8 cellular contexts compared by ENCODE assay signal in genomic region chr4:106315968-106316772, GRCh38. TPM values are rescaled to one million over a fixed set of nuclear protein-coding genes. Genes with fewer than 3 reads are reported as not detected.
DNase-seq lines count a peak whose midpoint lies in the region; ATAC-seq and TF ChIP-seq lines count a peak whose summit lies in the region.

Gene AIMP1, plus strand, starts transcription at chr4:106316550. Its CDS starts 8,460 bp downstream, at chr4:106325010.
Gene TBCK, minus strand, starts transcription at chr4:106316209. Its CDS starts 7,249 bp downstream, at chr4:106308960.

- H3K27ac ChIP-seq in suprapubic skin: peak within 1 kb of the TSS; percentile 98

- CTCF ChIA-PET in activated naive CD4-positive, alpha-beta T cell treated with anti-CD3 and anti-CD28 coated beads, Interleukin-2, amount 10 ng/mL, durations not matched to agents 7 days and 5 days (lab: Charles Lee): interaction anchor here (1.0 to 1.8 kb wide), 3 partner anchors 11 to 50 kb away, joined by 3 to 5 read pairs (median 3); no protein-coding TSS in a partner anchor

- H3K4me3 ChIP-seq in GM06990 (replicated peaks; ENCODE audit: low read depth, low read length) (peak within 1 kb of the TSS; percentile 83), NB4 (ENCODE audit: low read depth, low read length) (peak within 1 kb of the TSS; percentile 100), suprapubic skin (peak within 1 kb of the TSS; percentile 81)

- peak; percentile 59 for TF ChIP-seq POLR2A in NB4 (IDR thresholded peaks at IDR 0.05; ENCODE audit: extremely low read depth, insufficient read length)
- peak; percentile 53 to 89 for TF ChIP-seq POLR2A in suprapubic skin (IDR thresholded peaks at IDR 0.05)

- TF ChIP-seq CTCF in GM06990 (IDR thresholded peaks at IDR 0.05; ENCODE audit: insufficient read depth, low read length, poor library complexity, severe bottlenecking) (no peak), NB4 (IDR thresholded peaks at IDR 0.05; ENCODE audit: low read depth, low read length) (no peak), suprapubic skin (IDR thresholded peaks at IDR 0.05) (no peak)

- H3K4me1 ChIP-seq in suprapubic skin: peaks cover 43% of the 10 kb centered on the region

- peaks cover 29% of the 10 kb centered on the region for H3K4me1 Mint-ChIP-seq in activated naive CD4-positive, alpha-beta T cell treated with anti-CD3 and anti-CD28 coated beads, Interleukin-2, amount 10 ng/mL, durations not matched to agents 7 days and 5 days

- peaks cover 16% of the 10 kb centered on the region for H3K36me3 Mint-ChIP-seq in activated naive CD4-positive, alpha-beta T cell treated with anti-CD3 and anti-CD28 coated beads, Interleukin-2, amount 10 ng/mL, durations not matched to agents 7 days and 5 days

- H3K9me3 Mint-ChIP-seq in activated naive CD4-positive, alpha-beta T cell treated with anti-CD3 and anti-CD28 coated beads, Interleukin-2, amount 10 ng/mL, durations not matched to agents 7 days and 5 days: no peaks in the 10 kb centered on the region

- no peaks in the 10 kb centered on the region for H3K9me3 ChIP-seq in suprapubic skin

- peak; percentile 89 for DNase-seq in GM06990 (ENCODE audit: extremely low read depth, insufficient read length)
- peak; percentile 92 for DNase-seq in NB4 (ENCODE audit: low read depth)
- peak; percentile 93 for DNase-seq in SK-N-DZ (ENCODE audit: low spot score)
- DNase-seq in activated naive CD4-positive, alpha-beta T cell treated with anti-CD3 and anti-CD28 coated beads, Interleukin-2, amount 10 ng/mL, durations not matched to agents 7 days and 5 days: peak; percentile 91
- DNase-seq in globus pallidus (ENCODE audit: low spot score): peak; percentile 88
- peak; percentile 58 to 96 (median 87) for DNase-seq in nucleus accumbens (lab: John Stamatoyannopoulos, UW)
- peak; percentile 92 to 94 for DNase-seq in suprapubic skin (ENCODE audit: low spot score in 2 of 2)

- no peaks in the 10 kb centered on the region for H3K27me3 ChIP-seq in GM06990 (replicated peaks; ENCODE audit: control insufficient read depth, insufficient read depth, low read length)
- H3K27me3 ChIP-seq in suprapubic skin: no peaks in the 10 kb centered on the region

- H3K4me3 Mint-ChIP-seq in activated naive CD4-positive, alpha-beta T cell treated with anti-CD3 and anti-CD28 coated beads, Interleukin-2, amount 10 ng/mL, durations not matched to agents 7 days and 5 days: no peak within 1 kb of the TSS

- WGBS in suprapubic skin: under 1% methylated on average over 39 of the region's 44 CpGs

- H3K36me3 ChIP-seq in GM06990 (ENCODE audit: control insufficient read depth, insufficient read depth, low read length) (no peaks in the 10 kb centered on the region), suprapubic skin (peaks cover 6% of the 10 kb centered on the region)

- H3K27me3 Mint-ChIP-seq in activated naive CD4-positive, alpha-beta T cell treated with anti-CD3 and anti-CD28 coated beads, Interleukin-2, amount 10 ng/mL, durations not matched to agents 7 days and 5 days: no peaks in the 10 kb centered on the region

- ATAC-seq in HG02571 (IDR thresholded peaks at IDR 0.05; ENCODE audit: unreplicated experiment): peak; percentile 88

- no peak for TF ChIP-seq EP300 in suprapubic skin (IDR thresholded peaks at IDR 0.05)

- no peak within 1 kb of the TSS for H3K27ac Mint-ChIP-seq in activated naive CD4-positive, alpha-beta T cell treated with anti-CD3 and anti-CD28 coated beads, Interleukin-2, amount 10 ng/mL, durations not matched to agents 7 days and 5 days

RNA-seq across cellular contexts. Expression of gene AIMP1, which starts in this region (rescaled TPM):
- 36.0 and 37.7 TPM in 2 replicates for polyA plus RNA-seq in SK-N-DZ (2014; cell fraction: cytosol; rRNA removed)
- polyA plus RNA-seq in SK-N-DZ (2014; cell fraction: nucleus; rRNA removed): 16.1 and 22.2 TPM in 2 replicates
- total RNA-seq in suprapubic skin: 10 to 100 TPM; 17.0 to 26.6 (median 20.5) TPM

RNA-seq across cellular contexts. Expression of gene TBCK, which starts in this region (rescaled TPM):
- 13.8 and 17.3 TPM in 2 replicates for polyA plus RNA-seq in SK-N-DZ (2014; cell fraction: cytosol; rRNA removed)
- polyA plus RNA-seq in SK-N-DZ (2014; cell fraction: nucleus; rRNA removed): 49.0 and 55.6 TPM in 2 replicates
- 10 to 100 TPM; 23.3 to 47.7 (median 34.2) TPM for total RNA-seq in suprapubic skin

Comparison
In these comparisons a context has a peak if more than half of its experiments do, and no peak if none do; other contexts are left out.
1. Peak in every context shown above with its lines: DNase-seq, ATAC-seq, H3K4me3 ChIP-seq and H3K27ac ChIP-seq.